Comparison of ENCODE assay signal across 31 cellular contexts in genomic region chr12:77808534-77808933, GRCh38. TPM values are rescaled to one million over a fixed set of nuclear protein-coding genes. Genes with fewer than 3 reads are reported as not detected.
"Had no signal": no experiment of that assay in that cellular context is flagged by ENCODE, and none has a peak within 500 bp of the region (broad histone marks: within the 10 kb centered on the region; RNA-seq: fewer than 3 reads in every experiment).

No MANE protein-coding gene starts in this region.

- H3K27ac Mint-ChIP-seq: activated CD4-positive, alpha-beta memory T cell treated with anti-CD3 and anti-CD28 coated beads, Interleukin-2, amount 10 ng/mL, durations not matched to agents 7 days and 5 days; activated CD4-positive, alpha-beta T cell treated with anti-CD3 and anti-CD28 coated beads, Interleukin-2, amount 10 ng/mL, durations not matched to agents 7 days and 5 days; activated naive CD4-positive, alpha-beta T cell treated with anti-CD3 and anti-CD28 coated beads for 36 hours; activated naive CD4-positive, alpha-beta T cell treated with anti-CD3 and anti-CD28 coated beads, Interleukin-2, amount 50 U/mL, for 24 hours; activated naive CD8-positive, alpha-beta T cell treated with anti-CD3 and anti-CD28 coated beads for 36 hours; activated naive CD8-positive, alpha-beta T cell treated with anti-CD3 and anti-CD28 coated beads, Interleukin-2, amount 50 U/mL, for 24 hours; activated T-helper 2 cell treated with anti-CD3 and anti-CD28 coated beads, Interferon-gamma antibody, Interleukin-2, Interleukin-4, amounts not matched to agents 10 μg/mL and 5 μg/mL and 100 μg/mL, durations not matched to agents 14 hours and 24 hours and 36 hours; effector memory CD8-positive, alpha-beta T cell; T-helper 17 cell; T-helper 2 cell treated with Interferon-gamma antibody and Interleukin-4, amounts not matched to agents 5 μg/mL and 100 μg/mL, for 36 hours had no signal

- ATAC-seq: activated naive CD8-positive, alpha-beta T cell treated with anti-CD3 and anti-CD28 coated beads, Interleukin-2, amount 50 U/mL, for 24 hours; activated T-cell treated with anti-CD3 and anti-CD28 coated beads, Interleukin-2, amount 50 U/mL, for 4 hours; body of pancreas; effector memory CD8-positive, alpha-beta T cell; gastroesophageal sphincter; heart right ventricle; T-helper 17 cell had no signal

- H3K27me3 ChIP-seq: adrenal gland, body of pancreas, esophagus squamous epithelium, gastroesophageal sphincter, heart right ventricle had no signal

- H3K4me3 ChIP-seq: adrenal gland, body of pancreas, esophagus squamous epithelium, gastroesophageal sphincter, heart right ventricle had no signal

- H3K36me3 Mint-ChIP-seq: activated naive CD8-positive, alpha-beta T cell treated with anti-CD3 and anti-CD28 coated beads for 36 hours had no signal

- H3K4me3 Mint-ChIP-seq: activated CD4-positive, alpha-beta memory T cell treated with anti-CD3 and anti-CD28 coated beads, Interleukin-2, amount 10 ng/mL, durations not matched to agents 7 days and 5 days; activated CD4-positive, alpha-beta T cell treated with anti-CD3 and anti-CD28 coated beads, Interleukin-2, amount 10 ng/mL, durations not matched to agents 7 days and 5 days; activated naive CD4-positive, alpha-beta T cell treated with anti-CD3 and anti-CD28 coated beads for 36 hours; activated naive CD4-positive, alpha-beta T cell treated with anti-CD3 and anti-CD28 coated beads, Interleukin-2, amount 50 U/mL, for 24 hours; activated naive CD8-positive, alpha-beta T cell treated with anti-CD3 and anti-CD28 coated beads for 36 hours; activated naive CD8-positive, alpha-beta T cell treated with anti-CD3 and anti-CD28 coated beads, Interleukin-2, amount 50 U/mL, for 24 hours; activated T-cell treated with anti-CD3 and anti-CD28 coated beads, Interleukin-2, amount 50 U/mL, for 4 hours; effector memory CD8-positive, alpha-beta T cell; T-helper 17 cell; T-helper 2 cell treated with Interferon-gamma antibody and Interleukin-4, amounts not matched to agents 5 μg/mL and 100 μg/mL, for 36 hours had no signal

- H3K9me3 ChIP-seq: adrenal gland had no signal

- H3K27me3 Mint-ChIP-seq: activated CD4-positive, alpha-beta memory T cell treated with anti-CD3 and anti-CD28 coated beads, Interleukin-2, amount 10 ng/mL, durations not matched to agents 7 days and 5 days; activated CD4-positive, alpha-beta T cell treated with anti-CD3 and anti-CD28 coated beads, Interleukin-2, amount 10 ng/mL, durations not matched to agents 7 days and 5 days; activated naive CD4-positive, alpha-beta T cell treated with anti-CD3 and anti-CD28 coated beads, Interleukin-2, amount 50 U/mL, for 24 hours; activated naive CD8-positive, alpha-beta T cell treated with anti-CD3 and anti-CD28 coated beads for 36 hours; activated naive CD8-positive, alpha-beta T cell treated with anti-CD3 and anti-CD28 coated beads, Interleukin-2, amount 50 U/mL, for 24 hours; effector memory CD8-positive, alpha-beta T cell; T-helper 17 cell had no signal

- H3K27ac ChIP-seq: adrenal gland, body of pancreas, epithelial cell of prostate, esophagus squamous epithelium, gastroesophageal sphincter, heart right ventricle had no signal

- H3K4me1 ChIP-seq: adrenal gland, body of pancreas, esophagus squamous epithelium, gastroesophageal sphincter, heart right ventricle had no signal

- H3K36me3 ChIP-seq: adrenal gland, esophagus squamous epithelium, gastroesophageal sphincter, heart right ventricle had no signal

- DNase-seq: activated CD4-positive, alpha-beta memory T cell treated with anti-CD3 and anti-CD28 coated beads, Interleukin-2, amount 10 ng/mL, durations not matched to agents 7 days and 5 days; activated CD4-positive, alpha-beta T cell treated with anti-CD3 and anti-CD28 coated beads for 1 hour; activated CD4-positive, alpha-beta T cell treated with anti-CD3 and anti-CD28 coated beads for 4 hours; activated CD4-positive, alpha-beta T cell treated with anti-CD3 and anti-CD28 coated beads, Interleukin-2, amount 10 ng/mL, durations not matched to agents 7 days and 5 days; activated CD4-positive, alpha-beta T cell treated with anti-CD3 and anti-CD28 coated beads, Interleukin-2, amount 50 U/mL, for 4 hours; activated CD8-positive, alpha-beta memory T cell treated with anti-CD3 and anti-CD28 coated beads, Interleukin-2, amount 50 U/mL, for 48 hours; activated effector memory CD4-positive, alpha-beta T cell treated with anti-CD3 and anti-CD28 coated beads, Interleukin-2, amount 50 U/mL, for 16 hours; activated naive CD4-positive, alpha-beta T cell treated with anti-CD3 and anti-CD28 coated beads for 36 hours; activated naive CD8-positive, alpha-beta T cell treated with anti-CD3 and anti-CD28 coated beads for 36 hours; activated naive CD8-positive, alpha-beta T cell treated with anti-CD3 and anti-CD28 coated beads, Interleukin-2, amount 50 U/mL, for 24 hours; activated T-cell treated with anti-CD3 and anti-CD28 coated beads for 4 hours; activated T-cell treated with anti-CD3 and anti-CD28 coated beads, Interleukin-2, amount 50 U/mL, for 4 hours; adrenal gland; amygdala; aorta; body of pancreas; caudate nucleus; cortex of kidney; dermis blood vessel endothelial cell; effector CD4-positive, alpha-beta T cell; effector memory CD8-positive, alpha-beta T cell; esophagus squamous epithelium; foreskin melanocyte; heart right ventricle; T-helper 1 cell; T-helper 17 cell had no signal

- H3K4me1 Mint-ChIP-seq: activated CD4-positive, alpha-beta memory T cell treated with anti-CD3 and anti-CD28 coated beads, Interleukin-2, amount 10 ng/mL, durations not matched to agents 7 days and 5 days; activated CD4-positive, alpha-beta T cell treated with anti-CD3 and anti-CD28 coated beads, Interleukin-2, amount 10 ng/mL, durations not matched to agents 7 days and 5 days; activated naive CD4-positive, alpha-beta T cell treated with anti-CD3 and anti-CD28 coated beads, Interleukin-2, amount 50 U/mL, for 24 hours; activated naive CD8-positive, alpha-beta T cell treated with anti-CD3 and anti-CD28 coated beads for 36 hours; activated naive CD8-positive, alpha-beta T cell treated with anti-CD3 and anti-CD28 coated beads, Interleukin-2, amount 50 U/mL, for 24 hours; T-helper 17 cell had no signal

RNA-seq across cellular contexts. Expression of gene NAV3, which starts 22.2 kb away (rescaled TPM):
- total RNA-seq: activated CD4-positive, alpha-beta memory T cell treated with anti-CD3 and anti-CD28 coated beads, Interleukin-2, amount 10 ng/mL, durations not matched to agents 7 days and 5 days; activated CD4-positive, alpha-beta T cell treated with anti-CD3 and anti-CD28 coated beads, Interleukin-2, amount 10 ng/mL, durations not matched to agents 7 days and 5 days; activated naive CD4-positive, alpha-beta T cell treated with anti-CD3 and anti-CD28 coated beads for 36 hours; activated naive CD8-positive, alpha-beta T cell treated with anti-CD3 and anti-CD28 coated beads for 36 hours; activated T-helper 2 cell treated with anti-CD3 and anti-CD28 coated beads, Interferon-gamma antibody, Interleukin-2, Interleukin-4, amounts not matched to agents 10 μg/mL and 5 μg/mL and 100 μg/mL, durations not matched to agents 14 hours and 24 hours and 36 hours had no signal
